In genomic region chr19:40465025-40465780, GRCh38 we compare ENCODE assay signal across 1 cellular context.
TF ChIP-seq lines count a peak whose summit lies in the region.

TSS of gene BLVRB (minus strand) at chr19:40465745. CDS start at chr19:40465688, 57 bp downstream.

TF ChIP-seq in GM12878, 131 proteins besides CTCF, POLR2A, EP300 and RAD21 (continued from another document and continues in another):
- TF ChIP-seq, protein P1, sequence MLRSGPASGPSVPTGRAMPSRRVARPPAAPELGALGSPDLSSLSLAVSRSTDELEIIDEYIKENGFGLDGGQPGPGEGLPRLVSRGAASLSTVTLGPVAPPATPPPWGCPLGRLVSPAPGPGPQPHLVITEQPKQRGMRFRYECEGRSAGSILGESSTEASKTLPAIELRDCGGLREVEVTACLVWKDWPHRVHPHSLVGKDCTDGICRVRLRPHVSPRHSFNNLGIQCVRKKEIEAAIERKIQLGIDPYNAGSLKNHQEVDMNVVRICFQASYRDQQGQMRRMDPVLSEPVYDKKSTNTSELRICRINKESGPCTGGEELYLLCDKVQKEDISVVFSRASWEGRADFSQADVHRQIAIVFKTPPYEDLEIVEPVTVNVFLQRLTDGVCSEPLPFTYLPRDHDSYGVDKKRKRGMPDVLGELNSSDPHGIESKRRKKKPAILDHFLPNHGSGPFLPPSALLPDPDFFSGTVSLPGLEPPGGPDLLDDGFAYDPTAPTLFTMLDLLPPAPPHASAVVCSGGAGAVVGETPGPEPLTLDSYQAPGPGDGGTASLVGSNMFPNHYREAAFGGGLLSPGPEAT (IDR thresholded peaks at IDR 0.05; ENCODE audit: low read depth), result no peak
- TF ChIP-seq EZH2 (IDR thresholded peaks at IDR 0.05; ENCODE audit: borderline replicate concordance, control insufficient read depth, low read depth, low read length) (no peak), ZZZ3 (IDR thresholded peaks at IDR 0.05; ENCODE audit: control insufficient read depth, insufficient read length, low read depth) (no peak), JUNB (IDR thresholded peaks at IDR 0.05) (no peak), CHD1 (IDR thresholded peaks at IDR 0.05; ENCODE audit: low read depth, low read length) (no peak), BMI1 (IDR thresholded peaks at IDR 0.05; ENCODE audit: borderline replicate concordance) (no peak), SREBF1 (IDR thresholded peaks at IDR 0.05; ENCODE audit: low read length) (no peak), WRNIP1 (IDR thresholded peaks at IDR 0.05; ENCODE audit: borderline replicate concordance, low read depth, low read length) (no peak), HDGF (IDR thresholded peaks at IDR 0.05) (no peak), RB1 (IDR thresholded peaks at IDR 0.05; ENCODE audit: borderline replicate concordance) (peak; percentile 73; the same call in 1 of the 2 replicates), RELA (IDR thresholded peaks at IDR 0.05; ENCODE audit: borderline replicate concordance, partially characterized antibody) (no peak), MEF2A (IDR thresholded peaks at IDR 0.05; ENCODE audit: insufficient read depth, low read depth, low read length) (no peak), MTA3 (IDR thresholded peaks at IDR 0.05; ENCODE audit: borderline replicate concordance, low read length) (no peak), LARP7 (IDR thresholded peaks at IDR 0.05) (0 out of 2 replicates have a peak, but pooled peaks have one; percentile 2), CREM (IDR thresholded peaks at IDR 0.05; ENCODE audit: low read depth) (no peak), HCFC1 (IDR thresholded peaks at IDR 0.05; ENCODE audit: low read length) (no peak), DPF2 (IDR thresholded peaks at IDR 0.05) (no peak), RFX5 (IDR thresholded peaks at IDR 0.05; ENCODE audit: low read depth, low read length) (no peak), SPI1 (IDR thresholded peaks at IDR 0.05; ENCODE audit: borderline replicate concordance, insufficient read depth, low read depth, low read length) (no peak), NR2F1 (conservative IDR thresholded peaks at IDR 0.05) (no peak), NFXL1 (IDR thresholded peaks at IDR 0.05; ENCODE audit: borderline replicate concordance) (no peak), NKRF (conservative IDR thresholded peaks at IDR 0.05) (no peak), BHLHE40 (IDR thresholded peaks at IDR 0.05; ENCODE audit: borderline replicate concordance in 1 of 2, low read depth in 2 of 2, low read length in 1 of 2) (peak; percentile 93 to 97), YY1 (IDR thresholded peaks at IDR 0.05; ENCODE audit: low read depth, low read length) (peak; percentile 60), ZBTB4 (CRISPR knock-in tag; IDR thresholded peaks at IDR 0.05) (no peak), ATF7 (IDR thresholded peaks at IDR 0.05; ENCODE audit: low read depth) (no peak; the same call in 1 of the 2 replicates), ZBTB33 (IDR thresholded peaks at IDR 0.05) (no peak), MLLT1 (IDR thresholded peaks at IDR 0.05) (no peak), CBFB (IDR thresholded peaks at IDR 0.05; ENCODE audit: low read depth) (0 out of 2 replicates have a peak, but pooled peaks have one; percentile 1), PAX8 (IDR thresholded peaks at IDR 0.05) (no peak), ESRRA (IDR thresholded peaks at IDR 0.05; ENCODE audit: low read length) (no peak), KAT2A (conservative IDR thresholded peaks at IDR 0.05; ENCODE audit: control insufficient read depth, low read depth, low read length) (no peak), ATF2 (IDR thresholded peaks at IDR 0.05; ENCODE audit: low read length) (no peak), MYC (IDR thresholded peaks at IDR 0.05; ENCODE audit: insufficient read depth, insufficient read length, insufficient replicate concordance, low read length, severe bottlenecking) (no peak), SRF (IDR thresholded peaks at IDR 0.05; ENCODE audit: low read depth in 2 of 2, low read length in 2 of 2) (no peak), NR2C2 (IDR thresholded peaks at IDR 0.05; ENCODE audit: borderline replicate concordance, control insufficient read depth, insufficient read length, low read depth) (no peak), SIN3A (IDR thresholded peaks at IDR 0.05; ENCODE audit: low read depth, low read length) (peak; percentile 29; the same call in 1 of the 2 replicates), NBN (IDR thresholded peaks at IDR 0.05) (peak; percentile 30; the same call in 1 of the 2 replicates)
- TF ChIP-seq, protein P2, sequence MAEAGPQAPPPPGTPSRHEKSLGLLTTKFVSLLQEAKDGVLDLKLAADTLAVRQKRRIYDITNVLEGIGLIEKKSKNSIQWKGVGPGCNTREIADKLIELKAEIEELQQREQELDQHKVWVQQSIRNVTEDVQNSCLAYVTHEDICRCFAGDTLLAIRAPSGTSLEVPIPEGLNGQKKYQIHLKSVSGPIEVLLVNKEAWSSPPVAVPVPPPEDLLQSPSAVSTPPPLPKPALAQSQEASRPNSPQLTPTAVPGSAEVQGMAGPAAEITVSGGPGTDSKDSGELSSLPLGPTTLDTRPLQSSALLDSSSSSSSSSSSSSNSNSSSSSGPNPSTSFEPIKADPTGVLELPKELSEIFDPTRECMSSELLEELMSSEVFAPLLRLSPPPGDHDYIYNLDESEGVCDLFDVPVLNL (IDR thresholded peaks at IDR 0.05; ENCODE audit: low read depth, low read length), result no peak
- TF ChIP-seq, protein P3, sequence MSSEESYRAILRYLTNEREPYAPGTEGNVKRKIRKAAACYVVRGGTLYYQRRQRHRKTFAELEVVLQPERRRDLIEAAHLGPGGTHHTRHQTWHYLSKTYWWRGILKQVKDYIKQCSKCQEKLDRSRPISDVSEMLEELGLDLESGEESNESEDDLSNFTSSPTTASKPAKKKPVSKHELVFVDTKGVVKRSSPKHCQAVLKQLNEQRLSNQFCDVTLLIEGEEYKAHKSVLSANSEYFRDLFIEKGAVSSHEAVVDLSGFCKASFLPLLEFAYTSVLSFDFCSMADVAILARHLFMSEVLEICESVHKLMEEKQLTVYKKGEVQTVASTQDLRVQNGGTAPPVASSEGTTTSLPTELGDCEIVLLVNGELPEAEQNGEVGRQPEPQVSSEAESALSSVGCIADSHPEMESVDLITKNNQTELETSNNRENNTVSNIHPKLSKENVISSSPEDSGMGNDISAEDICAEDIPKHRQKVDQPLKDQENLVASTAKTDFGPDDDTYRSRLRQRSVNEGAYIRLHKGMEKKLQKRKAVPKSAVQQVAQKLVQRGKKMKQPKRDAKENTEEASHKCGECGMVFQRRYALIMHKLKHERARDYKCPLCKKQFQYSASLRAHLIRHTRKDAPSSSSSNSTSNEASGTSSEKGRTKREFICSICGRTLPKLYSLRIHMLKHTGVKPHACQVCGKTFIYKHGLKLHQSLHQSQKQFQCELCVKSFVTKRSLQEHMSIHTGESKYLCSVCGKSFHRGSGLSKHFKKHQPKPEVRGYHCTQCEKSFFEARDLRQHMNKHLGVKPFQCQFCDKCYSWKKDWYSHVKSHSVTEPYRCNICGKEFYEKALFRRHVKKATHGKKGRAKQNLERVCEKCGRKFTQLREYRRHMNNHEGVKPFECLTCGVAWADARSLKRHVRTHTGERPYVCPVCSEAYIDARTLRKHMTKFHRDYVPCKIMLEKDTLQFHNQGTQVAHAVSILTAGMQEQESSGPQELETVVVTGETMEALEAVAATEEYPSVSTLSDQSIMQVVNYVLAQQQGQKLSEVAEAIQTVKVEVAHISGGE (CRISPR knock-in tag; IDR thresholded peaks at IDR 0.05), result no peak
- TF ChIP-seq, protein P4, sequence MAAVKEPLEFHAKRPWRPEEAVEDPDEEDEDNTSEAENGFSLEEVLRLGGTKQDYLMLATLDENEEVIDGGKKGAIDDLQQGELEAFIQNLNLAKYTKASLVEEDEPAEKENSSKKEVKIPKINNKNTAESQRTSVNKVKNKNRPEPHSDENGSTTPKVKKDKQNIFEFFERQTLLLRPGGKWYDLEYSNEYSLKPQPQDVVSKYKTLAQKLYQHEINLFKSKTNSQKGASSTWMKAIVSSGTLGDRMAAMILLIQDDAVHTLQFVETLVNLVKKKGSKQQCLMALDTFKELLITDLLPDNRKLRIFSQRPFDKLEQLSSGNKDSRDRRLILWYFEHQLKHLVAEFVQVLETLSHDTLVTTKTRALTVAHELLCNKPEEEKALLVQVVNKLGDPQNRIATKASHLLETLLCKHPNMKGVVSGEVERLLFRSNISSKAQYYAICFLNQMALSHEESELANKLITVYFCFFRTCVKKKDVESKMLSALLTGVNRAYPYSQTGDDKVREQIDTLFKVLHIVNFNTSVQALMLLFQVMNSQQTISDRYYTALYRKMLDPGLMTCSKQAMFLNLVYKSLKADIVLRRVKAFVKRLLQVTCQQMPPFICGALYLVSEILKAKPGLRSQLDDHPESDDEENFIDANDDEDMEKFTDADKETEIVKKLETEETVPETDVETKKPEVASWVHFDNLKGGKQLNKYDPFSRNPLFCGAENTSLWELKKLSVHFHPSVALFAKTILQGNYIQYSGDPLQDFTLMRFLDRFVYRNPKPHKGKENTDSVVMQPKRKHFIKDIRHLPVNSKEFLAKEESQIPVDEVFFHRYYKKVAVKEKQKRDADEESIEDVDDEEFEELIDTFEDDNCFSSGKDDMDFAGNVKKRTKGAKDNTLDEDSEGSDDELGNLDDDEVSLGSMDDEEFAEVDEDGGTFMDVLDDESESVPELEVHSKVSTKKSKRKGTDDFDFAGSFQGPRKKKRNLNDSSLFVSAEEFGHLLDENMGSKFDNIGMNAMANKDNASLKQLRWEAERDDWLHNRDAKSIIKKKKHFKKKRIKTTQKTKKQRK (IDR thresholded peaks at IDR 0.05; ENCODE audit: low read depth, low read length), result no peak
